In genomic region chr19:35908010-35908441, GRCh38 we compare ENCODE assay signal across 1 cellular context.
A peak's percentile ranks its signal among the peaks of the same experiment; 100 is the strongest.
TF ChIP-seq lines count a peak whose summit lies in the region.

TSS of gene TYROBP (minus strand) at chr19:35908295. CDS start at chr19:35908228, 67 bp downstream.

TF ChIP-seq in K562, 482 proteins besides CTCF, POLR2A, EP300 and RAD21:
- TF ChIP-seq ZBTB7A (IDR thresholded peaks at IDR 0.05; ENCODE audit: borderline replicate concordance, control insufficient read depth, low read depth, low read length) (peak; percentile 28; the same call in 1 of the 2 replicates), SAFB (IDR thresholded peaks at IDR 0.05; ENCODE audit: borderline replicate concordance, low read depth, low read length) (no peak), SPI1 (IDR thresholded peaks at IDR 0.05; ENCODE audit: borderline replicate concordance, low read depth, low read length) (peak; percentile 20; the same call in 1 of the 2 replicates)
